27 cellular contexts compared by ENCODE assay signal in the genomic region with DNA sequence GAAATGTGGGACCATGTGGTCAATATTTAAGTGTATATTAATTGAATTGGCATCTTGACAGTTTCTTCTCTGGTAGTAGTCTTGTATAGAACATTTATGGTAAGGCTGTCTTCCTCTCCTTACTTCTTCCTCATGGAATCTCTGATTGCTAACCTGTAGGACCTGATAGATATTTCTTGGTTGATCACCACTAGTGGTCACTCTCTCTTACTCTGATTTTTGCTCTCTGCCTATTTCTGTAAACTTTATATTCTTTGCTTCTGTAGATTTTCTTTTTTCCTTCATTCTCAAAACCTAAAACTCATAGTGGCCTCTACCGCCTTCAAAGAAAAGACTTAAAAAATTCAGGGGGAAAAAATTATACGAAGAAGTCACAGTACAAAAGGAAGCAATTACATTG.
"Had no signal": no experiment of that assay in that cellular context is flagged by ENCODE, and none has a peak within 500 bp of the region (broad histone marks: within the 10 kb centered on the region; RNA-seq: fewer than 3 reads in every experiment).

No MANE protein-coding gene starts in this region.

- H3K27ac Mint-ChIP-seq: activated CD8-positive, alpha-beta T cell treated with anti-CD3 and anti-CD28 coated beads, Interleukin-2, amount 10 ng/mL, durations not matched to agents 7 days and 5 days; activated naive CD8-positive, alpha-beta T cell; activated T-helper 17 cell treated with anti-CD3 and anti-CD28 coated beads, Interleukin-2, amount 50 U/mL, for 72 hours; naive thymus-derived CD4-positive, alpha-beta T cell; progenitor cell of endocrine pancreas; stimulated activated memory B cell treated with anti-CD40 and anti-IgM and Interleukin-4, amounts not matched to agents 10 μg/mL and 1 μg/mL and 100 μg/mL, for 72 hours had no signal

- H3K9me3 ChIP-seq: adrenal gland, left lung, transverse colon had no signal

- H3K9me3 Mint-ChIP-seq: activated T-helper 17 cell treated with anti-CD3 and anti-CD28 coated beads, Interleukin-2, amount 50 U/mL, for 72 hours had no signal

- FAIRE-seq: frontal cortex, urothelium cell line had no signal

- DNase-seq: activated CD4-positive, alpha-beta T cell treated with anti-CD3 and anti-CD28 coated beads for 1 hour; activated CD4-positive, alpha-beta T cell treated with anti-CD3 and anti-CD28 coated beads, Interleukin-2, amount 50 U/mL, for 1 hour; activated CD8-positive, alpha-beta T cell treated with anti-CD3 and anti-CD28 coated beads, Interleukin-2, amount 10 ng/mL, durations not matched to agents 7 days and 5 days; adrenal gland; brain microvascular endothelial cell; caudate nucleus; dermis blood vessel endothelial cell; effector CD8-positive, alpha-beta T cell; hippocampal formation; kidney glomerular epithelial cell; left lung; naive thymus-derived CD4-positive, alpha-beta T cell; occipital lobe; retina; sigmoid colon; stimulated activated CD4-positive, alpha-beta T cell treated with anti-CD3 and anti-CD28 coated beads, Interleukin-15, amount 100 ng/mL, for 24 hours; transverse colon; WERI-Rb-1 had no signal

- ATAC-seq: activated CD8-positive, alpha-beta T cell treated with anti-CD3 and anti-CD28 coated beads, Interleukin-2, amount 10 ng/mL, durations not matched to agents 7 days and 5 days; activated T-helper 17 cell treated with anti-CD3 and anti-CD28 coated beads, Interleukin-2, amount 50 U/mL, for 72 hours; left lung; naive thymus-derived CD4-positive, alpha-beta T cell; stimulated activated memory B cell treated with anti-CD40 and anti-IgM and Interleukin-4, amounts not matched to agents 10 μg/mL and 1 μg/mL and 100 μg/mL, for 72 hours had no signal

- H3K27ac ChIP-seq: adrenal gland, ascending aorta, brain microvascular endothelial cell, left lung, sigmoid colon, transverse colon, WERI-Rb-1 had no signal

- H3K4me1 ChIP-seq: adrenal gland, ascending aorta, left lung, sigmoid colon had no signal

- H3K4me2 ChIP-seq: smooth muscle cell had no signal

- H3K4me3 ChIP-seq: adrenal gland, ascending aorta, left lung, lung, sigmoid colon, smooth muscle cell, transverse colon had no signal

- H3K36me3 ChIP-seq: brain microvascular endothelial cell had no signal

- H3K27me3 ChIP-seq: adrenal gland, ascending aorta, brain microvascular endothelial cell, left lung, sigmoid colon, transverse colon had no signal
